ENCODE assay signal across 11 cellular contexts in the genomic region with DNA sequence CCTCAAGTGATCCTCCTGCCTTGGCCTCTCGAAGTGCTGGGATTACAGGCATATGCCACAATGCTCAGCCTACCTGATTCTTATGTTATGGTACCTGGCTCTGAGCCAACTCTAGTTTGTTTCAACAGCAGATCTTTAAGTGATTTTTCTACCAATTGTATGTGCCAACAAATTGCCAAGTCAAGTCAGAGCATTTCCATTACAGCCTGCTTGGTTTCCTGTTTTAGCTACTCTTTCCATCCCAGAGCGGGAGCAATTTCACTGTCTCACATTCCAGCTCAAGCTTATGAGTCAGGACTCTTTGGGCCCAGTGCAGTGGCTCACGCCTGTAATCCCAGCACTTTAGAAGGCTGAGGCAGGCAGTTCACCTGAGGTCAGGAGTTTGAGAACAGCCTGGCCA. TPM values are rescaled to one million over a fixed set of nuclear protein-coding genes. Genes with fewer than 3 reads are reported as not detected.
DNase-seq lines count a peak whose midpoint lies in the region; ATAC-seq and TF ChIP-seq lines count a peak whose summit lies in the region.
"Had no signal": no experiment of that assay in that cellular context is flagged by ENCODE, and none has a peak within 500 bp of the region (broad histone marks: within the 10 kb centered on the region; RNA-seq: fewer than 3 reads in every experiment).

No MANE protein-coding gene starts in this region.

- in situ Hi-C loops in gastrocnemius medialis (cut with MboI; ENCODE audit: low sequenced_read_pairs in 4 of 4): loop anchor here in 2 of 4 donors (10.0 to 25.0 kb wide), 2 partner anchors 464 to 846 kb away; no protein-coding TSS in a partner anchor

- H3K27ac ChIP-seq in gastrocnemius medialis: peak overlapping the region; percentile 39 to 68 (median 56)
- H3K27ac ChIP-seq: 22Rv1 had no signal

- H3K36me3 ChIP-seq in gastrocnemius medialis (no peaks in the 10 kb centered on the region), mucosa of descending colon (ENCODE audit: low read depth) (no peaks in the 10 kb centered on the region)

- H3K4me1 ChIP-seq in gastrocnemius medialis: peaks cover 3 to 7% of the 10 kb centered on the region in 2 donors
- H3K4me1 ChIP-seq in mucosa of descending colon (ENCODE audit: low read depth): no peaks in the 10 kb centered on the region

- H3K9me3 ChIP-seq in gastrocnemius medialis: no peaks in the 10 kb centered on the region
- no peaks in the 10 kb centered on the region for H3K9me3 ChIP-seq in mucosa of descending colon

- no peak for TF ChIP-seq CTCF in gastrocnemius medialis (IDR thresholded peaks at IDR 0.05 in 4 of 5, conservative IDR thresholded peaks at IDR 0.05 in 1 of 5)
- no peak for TF ChIP-seq CTCF in mucosa of descending colon (IDR thresholded peaks at IDR 0.05)

- intact Hi-C loops in gastrocnemius medialis (cut with DNase I; ENCODE audit: low total_unique reads) (loop anchor here (10.0 kb wide), 2 partner anchors 464 to 954 kb away; a partner anchor contains a TSS), mucosa of descending colon (cut with DNase I, micrococcal nuclease) (no loop called here)

- H3K4me3 ChIP-seq in gastrocnemius medialis: no peak overlapping the region
- H3K4me3 ChIP-seq in mucosa of descending colon: no peak overlapping the region

- peak; percentile 11 for DNase-seq in DMS 273 (lab: John Stamatoyannopoulos, UW; ENCODE audit: unreplicated experiment)
- no peak for DNase-seq in DMS 273 treated with DMSO at 0.1 percent for 48 hours (lab: John Stamatoyannopoulos, UW)
- peak; percentile 64 for DNase-seq in fibroblast of gingiva (ENCODE audit: low read depth)
- peak; percentile 13 to 73 for DNase-seq in gastrocnemius medialis
- DNase-seq in stimulated activated CD4-positive, alpha-beta T cell treated with anti-CD3 and anti-CD28 coated beads, Interleukin-2, amount 100 ng/mL, for 24 hours: no peak
- DNase-seq in mucosa of descending colon: no peak
- DNase-seq: activated B cell treated with CpG ODN at 0.5 μM for 24 hours had no signal

- TF ChIP-seq POLR2A in gastrocnemius medialis (IDR thresholded peaks at IDR 0.05): no peak

- no peaks in the 10 kb centered on the region for H3K27me3 ChIP-seq in gastrocnemius medialis

- ATAC-seq in SK-N-SH treated with all-trans-retinoic acid at 6 μM for 48 hours: peak; percentile 86
- peak; percentile 88 to 91 for ATAC-seq in gastrocnemius medialis
- ATAC-seq in mucosa of descending colon: no peak
- ATAC-seq in GM18517 (IDR thresholded peaks at IDR 0.05; ENCODE audit: unreplicated experiment): no peak
- ATAC-seq: sciatic nerve had no signal

TF ChIP-seq in SK-N-SH treated with all-trans-retinoic acid at 6 μM for 48 hours, 23 proteins besides CTCF, POLR2A, EP300 and RAD21:
- TF ChIP-seq, protein P1, sequence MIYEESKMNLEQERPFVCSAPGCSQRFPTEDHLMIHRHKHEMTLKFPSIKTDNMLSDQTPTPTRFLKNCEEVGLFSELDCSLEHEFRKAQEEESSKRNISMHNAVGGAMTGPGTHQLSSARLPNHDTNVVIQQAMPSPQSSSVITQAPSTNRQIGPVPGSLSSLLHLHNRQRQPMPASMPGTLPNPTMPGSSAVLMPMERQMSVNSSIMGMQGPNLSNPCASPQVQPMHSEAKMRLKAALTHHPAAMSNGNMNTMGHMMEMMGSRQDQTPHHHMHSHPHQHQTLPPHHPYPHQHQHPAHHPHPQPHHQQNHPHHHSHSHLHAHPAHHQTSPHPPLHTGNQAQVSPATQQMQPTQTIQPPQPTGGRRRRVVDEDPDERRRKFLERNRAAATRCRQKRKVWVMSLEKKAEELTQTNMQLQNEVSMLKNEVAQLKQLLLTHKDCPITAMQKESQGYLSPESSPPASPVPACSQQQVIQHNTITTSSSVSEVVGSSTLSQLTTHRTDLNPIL (CRISPR knock-in tag; IDR thresholded peaks at IDR 0.05; ENCODE audit: low read depth): no peak
- TF ChIP-seq ZC3H10 (CRISPR knock-in tag; IDR thresholded peaks at IDR 0.05): no peak
- TF ChIP-seq TCF4 (CRISPR knock-in tag; IDR thresholded peaks at IDR 0.05; ENCODE audit: borderline replicate concordance): no peak
- TF ChIP-seq ARNTL (CRISPR knock-in tag; IDR thresholded peaks at IDR 0.05; ENCODE audit: borderline replicate concordance, low read depth): no peak
- no peak for TF ChIP-seq ZFP30 (CRISPR knock-in tag; IDR thresholded peaks at IDR 0.05)
- TF ChIP-seq, protein P2, sequence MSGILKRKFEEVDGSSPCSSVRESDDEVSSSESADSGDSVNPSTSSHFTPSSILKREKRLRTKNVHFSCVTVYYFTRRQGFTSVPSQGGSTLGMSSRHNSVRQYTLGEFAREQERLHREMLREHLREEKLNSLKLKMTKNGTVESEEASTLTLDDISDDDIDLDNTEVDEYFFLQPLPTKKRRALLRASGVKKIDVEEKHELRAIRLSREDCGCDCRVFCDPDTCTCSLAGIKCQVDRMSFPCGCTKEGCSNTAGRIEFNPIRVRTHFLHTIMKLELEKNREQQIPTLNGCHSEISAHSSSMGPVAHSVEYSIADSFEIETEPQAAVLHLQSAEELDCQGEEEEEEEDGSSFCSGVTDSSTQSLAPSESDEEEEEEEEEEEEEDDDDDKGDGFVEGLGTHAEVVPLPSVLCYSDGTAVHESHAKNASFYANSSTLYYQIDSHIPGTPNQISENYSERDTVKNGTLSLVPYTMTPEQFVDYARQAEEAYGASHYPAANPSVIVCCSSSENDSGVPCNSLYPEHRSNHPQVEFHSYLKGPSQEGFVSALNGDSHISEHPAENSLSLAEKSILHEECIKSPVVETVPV (CRISPR knock-in tag; IDR thresholded peaks at IDR 0.05): no peak

RNA-seq across cellular contexts. Expression of a gene that starts 30.8 kb away (rescaled TPM):
- total RNA-seq in gastrocnemius medialis: 10 to 100 TPM; 33.3 to 57.1 (median 47.8) TPM
- 10 to 100 TPM; 36.3 to 61.5 (median 37.4) TPM for total RNA-seq in mucosa of descending colon

Comparison
In these comparisons a context has a peak if more than half of its experiments do, and no peak if none do; other contexts are left out.
1. DNase-seq: peak in DMS 273 (single experiment), fibroblast of gingiva (single experiment) and gastrocnemius medialis (2 of 2); none in DMS 273 treated with DMSO at 0.1 percent for 48 hours (single experiment), stimulated activated CD4-positive, alpha-beta T cell treated with anti-CD3 and anti-CD28 coated beads, Interleukin-2, amount 100 ng/mL, for 24 hours (0 of 2) and mucosa of descending colon (0 of 3).
2. ATAC-seq: peak in SK-N-SH treated with all-trans-retinoic acid at 6 μM for 48 hours (single experiment) and gastrocnemius medialis (2 of 2); none in mucosa of descending colon (single experiment) and GM18517 (single experiment).